ENCODE assay signal across 8 cellular contexts in the genomic region with DNA sequence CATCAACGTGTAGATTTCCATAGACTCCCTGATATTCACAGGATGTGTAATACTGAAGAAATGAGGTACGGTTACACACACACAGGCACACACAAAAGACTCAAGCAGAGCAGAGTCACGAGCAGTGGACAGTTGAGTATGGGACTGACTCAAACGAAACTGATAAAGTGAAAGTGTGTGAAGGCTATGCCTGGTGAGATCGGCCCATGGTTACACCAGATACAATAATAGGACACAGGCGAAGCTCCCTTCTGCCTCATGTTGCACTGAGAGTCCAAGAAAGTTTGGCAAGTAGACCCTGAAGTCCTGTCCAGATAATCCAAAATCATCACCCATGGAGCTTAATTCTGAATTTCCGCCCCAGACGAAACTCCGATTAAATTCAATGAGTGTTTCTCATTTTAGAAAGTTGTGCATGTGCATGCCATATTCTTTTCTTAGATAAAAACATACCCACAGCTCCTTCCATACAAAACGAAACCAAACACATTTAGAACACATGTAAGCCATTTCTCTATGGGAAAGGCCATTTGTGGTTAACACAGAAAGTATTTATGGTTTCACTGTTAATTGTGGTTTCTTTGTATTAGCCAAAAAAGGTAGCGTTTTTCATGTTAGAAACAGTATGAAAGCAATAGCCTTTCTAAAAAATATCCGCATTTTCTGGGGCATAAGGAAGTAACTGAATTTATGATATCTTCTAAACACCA.
DNase-seq lines count a peak whose midpoint lies in the region; ATAC-seq, FAIRE-seq and TF ChIP-seq lines count a peak whose summit lies in the region.

No MANE protein-coding gene starts in this region.

- H2AFZ ChIP-seq in HepG2 (ENCODE audit: low read length) (peak overlapping the region; percentile 90), neuronal stem cell (ENCODE audit: low read length) (peak overlapping the region; percentile 25)

- H3K4ac ChIP-seq in neuronal stem cell (ENCODE audit: low read length): no peak overlapping the region

- in situ Hi-C loops in HepG2 (cut with HindIII; ENCODE audit: extremely low pct_ligation_motif_present, low pct_unique_long_range_greater_than_20kb): no loop called here

- H3K79me1 ChIP-seq in neuronal stem cell (ENCODE audit: low read depth, low read length): no peaks in the 10 kb centered on the region

- H2BK120ac ChIP-seq in neuronal stem cell (ENCODE audit: low read depth, low read length): no peak overlapping the region

- no peak overlapping the region for H2BK15ac ChIP-seq in neuronal stem cell (ENCODE audit: low read length)

- no peak overlapping the region for H3K18ac ChIP-seq in neuronal stem cell (ENCODE audit: low read length)

- TF ChIP-seq CTCF in HepG2 (CRISPR knock-in tag; IDR thresholded peaks at IDR 0.05) (no peak), right lobe of liver (IDR thresholded peaks at IDR 0.05) (no peak)

- ATAC-seq in HepG2 (peak; percentile 76), right lobe of liver (no peak), HG02970 (IDR thresholded peaks at IDR 0.05; ENCODE audit: low FRiP score, unreplicated experiment) (peak; percentile 97)

- no peak overlapping the region for H2AK5ac ChIP-seq in neuronal stem cell (ENCODE audit: low read depth, low read length)

- H2BK5ac ChIP-seq in neuronal stem cell (ENCODE audit: low read length): no peak overlapping the region

- FAIRE-seq in HepG2 (lab: Jason Lieb, UNC): no peak

- H3K14ac ChIP-seq in neuronal stem cell (ENCODE audit: low read length): no peak overlapping the region

- no peak overlapping the region for H3K4me3 ChIP-seq in HepG2 (replicated peaks in 1 of 3; ENCODE audit: insufficient read depth in 1 of 3, low read depth in 2 of 3, low read length in 3 of 3)
- H3K4me3 ChIP-seq in right lobe of liver: no peak overlapping the region
- H3K4me3 ChIP-seq in neuronal stem cell (ENCODE audit: low read length in 2 of 2): no peak overlapping the region

- DNase-seq in HepG2 (ENCODE audit: low spot score) (no peak), right lobe of liver (no peak), OCI-M2 (lab: John Stamatoyannopoulos, UW; ENCODE audit: unreplicated experiment) (peak; percentile 67), neuronal stem cell (ENCODE audit: low spot score) (no peak)
- DNase-seq in stimulated activated CD4-positive, alpha-beta T cell treated with anti-CD3 and anti-CD28 coated beads, Interleukin-4, amount 100 ng/mL, for 1 hour: no peak
- DNase-seq in activated CD4-positive, CD25-positive, alpha-beta regulatory T cell treated with anti-CD3 and anti-CD28 coated beads, Interleukin-2, amount 50 U/mL, for 72 hours: no peak
- no peak for DNase-seq in stimulated activated CD4-positive, alpha-beta T cell treated with anti-CD3 and anti-CD28 coated beads, Interleukin-2, amount 100 ng/mL, for 48 hours

- no peak overlapping the region for H2BK12ac ChIP-seq in neuronal stem cell (ENCODE audit: low read length)

- no peaks in the 10 kb centered on the region for H3K79me2 ChIP-seq in HepG2 (ENCODE audit: insufficient read depth, low read length)

- H3K36me3 ChIP-seq in HepG2 (replicated peaks in 1 of 2; ENCODE audit: control insufficient read depth in 1 of 2, insufficient read depth in 2 of 2, low read length in 2 of 2) (no peaks in the 10 kb centered on the region), right lobe of liver (no peaks in the 10 kb centered on the region), neuronal stem cell (replicated peaks in 1 of 2; ENCODE audit: control insufficient read depth in 2 of 2, insufficient read depth in 2 of 2, low read length in 2 of 2) (no peaks in the 10 kb centered on the region)

- POLR2A ChIA-PET in HepG2 (lab: Yijun Ruan, JAX): no interaction called here

- H3K9me3 ChIP-seq in HepG2 (ENCODE audit: low read length): no peaks in the 10 kb centered on the region
- H3K9me3 ChIP-seq in right lobe of liver: no peaks in the 10 kb centered on the region
- no peaks in the 10 kb centered on the region for H3K9me3 ChIP-seq in neuronal stem cell (replicated peaks in 1 of 2; ENCODE audit: control insufficient read depth in 2 of 2, insufficient read depth in 1 of 2, low read depth in 1 of 2, low read length in 2 of 2)

- H3K4me2 ChIP-seq in HepG2 (ENCODE audit: low read depth, low read length) (peak overlapping the region; percentile 47), neuronal stem cell (ENCODE audit: insufficient read depth, low read length, poor library complexity, severe bottlenecking) (no peak overlapping the region)

- H4K91ac ChIP-seq in neuronal stem cell (ENCODE audit: low read depth, low read length, poor library complexity): no peak overlapping the region

- intact Hi-C loops in HepG2 (cut with micrococcal nuclease; ENCODE audit: unreplicated experiment) (loop anchor here (5.0 kb wide), 1 partner anchor 1115 kb away; no protein-coding TSS in a partner anchor), right lobe of liver (cut with DNase I) (no loop called here)

- H3K27me3 ChIP-seq in HepG2 (ENCODE audit: control insufficient read depth in 1 of 2, insufficient read depth in 2 of 2, low read length in 2 of 2) (no peaks in the 10 kb centered on the region), right lobe of liver (no peaks in the 10 kb centered on the region), neuronal stem cell (ENCODE audit: control insufficient read depth in 3 of 3, insufficient read depth in 3 of 3, low read depth in 1 of 3, low read length in 3 of 3) (no peaks in the 10 kb centered on the region)

- H3K4me1 ChIP-seq in HepG2 (ENCODE audit: insufficient read depth, low read length): no peaks in the 10 kb centered on the region
- H3K4me1 ChIP-seq in right lobe of liver: no peaks in the 10 kb centered on the region
- H3K4me1 ChIP-seq in neuronal stem cell (ENCODE audit: control insufficient read depth in 2 of 2, insufficient read depth in 1 of 2, low read depth in 1 of 2, low read length in 2 of 2): no peaks in the 10 kb centered on the region

- H4K20me1 ChIP-seq in HepG2 (ENCODE audit: insufficient read depth, low read length): no peaks in the 10 kb centered on the region

- no peak for TF ChIP-seq POLR2A in HepG2 (IDR thresholded peaks at IDR 0.05; ENCODE audit: insufficient read depth in 1 of 2, low read depth in 2 of 2, low read length in 2 of 2)
- no peak for TF ChIP-seq POLR2A in right lobe of liver (IDR thresholded peaks at IDR 0.05)

- no TSS peak for BruUV-seq in HepG2 (replicated peaks; lab: Mats Ljungman, UMichigan)

- H4K8ac ChIP-seq in neuronal stem cell (ENCODE audit: low read depth, low read length): no peak overlapping the region

- H3K27ac ChIP-seq in HepG2 (ENCODE audit: extremely low read length, insufficient read depth, low read length): no peak overlapping the region
- H3K27ac ChIP-seq in right lobe of liver: no peak overlapping the region
- H3K27ac ChIP-seq in neuronal stem cell (replicated peaks; ENCODE audit: low read length): no peak overlapping the region

- no peak for TF ChIP-seq RAD21 in HepG2 (CRISPR knock-in tag; IDR thresholded peaks at IDR 0.05)

- TF ChIP-seq EP300 in HepG2 (IDR thresholded peaks at IDR 0.05; ENCODE audit: low read depth in 2 of 2, low read length in 2 of 2) (no peak), HepG2 (CRISPR knock-in tag; IDR thresholded peaks at IDR 0.05; ENCODE audit: borderline replicate concordance) (no peak)

- H3K9ac ChIP-seq in HepG2 (ENCODE audit: insufficient read depth, low read depth, low read length) (no peak overlapping the region), neuronal stem cell (ENCODE audit: low read depth, low read length, poor library complexity) (no peak overlapping the region)

- CTCF ChIA-PET in HepG2 (lab: Yijun Ruan, JAX; ENCODE audit: low intra/inter-chr PET ratio, low total read pairs): no interaction called here

- no peak overlapping the region for H3K23ac ChIP-seq in neuronal stem cell (ENCODE audit: low read depth, low read length, poor library complexity)

- WGBS in HepG2 (ENCODE audit: low lambda C conversion rate): 40% methylated on average over 12 of the region's 12 CpGs
- 63% methylated on average over 12 of the region's 12 CpGs for WGBS in right lobe of liver (ENCODE audit: insufficient coverage, low coverage, low lambda C conversion rate, missing lambda C conversion rate)
- no CpG with 5 or more reads among the region's 12 CpGs for WGBS in neuronal stem cell (ENCODE audit: extremely low coverage in 2 of 2, insufficient read length in 2 of 2, insufficient replicate concordance in 1 of 2), 2 donors

TF ChIP-seq in HepG2, 621 proteins besides CTCF, POLR2A, EP300 and RAD21 (continues in another document):
- TF ChIP-seq, protein P1, sequence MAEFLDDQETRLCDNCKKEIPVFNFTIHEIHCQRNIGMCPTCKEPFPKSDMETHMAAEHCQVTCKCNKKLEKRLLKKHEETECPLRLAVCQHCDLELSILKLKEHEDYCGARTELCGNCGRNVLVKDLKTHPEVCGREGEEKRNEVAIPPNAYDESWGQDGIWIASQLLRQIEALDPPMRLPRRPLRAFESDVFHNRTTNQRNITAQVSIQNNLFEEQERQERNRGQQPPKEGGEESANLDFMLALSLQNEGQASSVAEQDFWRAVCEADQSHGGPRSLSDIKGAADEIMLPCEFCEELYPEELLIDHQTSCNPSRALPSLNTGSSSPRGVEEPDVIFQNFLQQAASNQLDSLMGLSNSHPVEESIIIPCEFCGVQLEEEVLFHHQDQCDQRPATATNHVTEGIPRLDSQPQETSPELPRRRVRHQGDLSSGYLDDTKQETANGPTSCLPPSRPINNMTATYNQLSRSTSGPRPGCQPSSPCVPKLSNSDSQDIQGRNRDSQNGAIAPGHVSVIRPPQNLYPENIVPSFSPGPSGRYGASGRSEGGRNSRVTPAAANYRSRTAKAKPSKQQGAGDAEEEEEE (CRISPR knock-in tag; IDR thresholded peaks at IDR 0.05; ENCODE audit: borderline replicate concordance): no peak
- TF ChIP-seq, protein P2, sequence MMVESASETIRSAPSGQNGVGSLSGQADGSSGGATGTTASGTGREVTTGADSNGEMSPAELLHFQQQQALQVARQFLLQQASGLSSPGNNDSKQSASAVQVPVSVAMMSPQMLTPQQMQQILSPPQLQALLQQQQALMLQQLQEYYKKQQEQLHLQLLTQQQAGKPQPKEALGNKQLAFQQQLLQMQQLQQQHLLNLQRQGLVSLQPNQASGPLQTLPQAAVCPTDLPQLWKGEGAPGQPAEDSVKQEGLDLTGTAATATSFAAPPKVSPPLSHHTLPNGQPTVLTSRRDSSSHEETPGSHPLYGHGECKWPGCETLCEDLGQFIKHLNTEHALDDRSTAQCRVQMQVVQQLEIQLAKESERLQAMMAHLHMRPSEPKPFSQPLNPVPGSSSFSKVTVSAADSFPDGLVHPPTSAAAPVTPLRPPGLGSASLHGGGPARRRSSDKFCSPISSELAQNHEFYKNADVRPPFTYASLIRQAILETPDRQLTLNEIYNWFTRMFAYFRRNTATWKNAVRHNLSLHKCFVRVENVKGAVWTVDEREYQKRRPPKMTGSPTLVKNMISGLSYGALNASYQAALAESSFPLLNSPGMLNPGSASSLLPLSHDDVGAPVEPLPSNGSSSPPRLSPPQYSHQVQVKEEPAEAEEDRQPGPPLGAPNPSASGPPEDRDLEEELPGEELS (CRISPR knock-in tag; IDR thresholded peaks at IDR 0.05): no peak
- no peak for TF ChIP-seq FOXK2 (IDR thresholded peaks at IDR 0.05)
- TF ChIP-seq THAP11 (CRISPR knock-in tag; IDR thresholded peaks at IDR 0.05): no peak
- TF ChIP-seq ZNF841 (CRISPR knock-in tag; IDR thresholded peaks at IDR 0.05; ENCODE audit: borderline replicate concordance): no peak
- no peak for TF ChIP-seq ARNTL (CRISPR knock-in tag; IDR thresholded peaks at IDR 0.05)

Comparison
In these comparisons a context has a peak if more than half of its experiments do, and no peak if none do; other contexts are left out.
1. ATAC-seq: peak in HepG2 (single experiment) and HG02970 (single experiment); none in right lobe of liver (0 of 4).